Comparison of ENCODE assay signal across 15 cellular contexts in genomic region chr1:170231669-170232068, GRCh38.
A peak's percentile ranks its signal among the peaks of the same experiment; 100 is the strongest.
DNase-seq lines count a peak whose midpoint lies in the region; ATAC-seq lines count a peak whose summit lies in the region.
"Had no signal": no experiment of that assay in that cellular context is flagged by ENCODE, and none has a peak within 500 bp of the region (broad histone marks: within the 10 kb centered on the region; RNA-seq: fewer than 3 reads in every experiment).

No MANE protein-coding gene starts in this region.

- H3K36me3 Mint-ChIP-seq in activated naive CD8-positive, alpha-beta T cell treated with anti-CD3 and anti-CD28 coated beads for 36 hours: no peaks in the 10 kb centered on the region
- H3K36me3 Mint-ChIP-seq in activated naive CD8-positive, alpha-beta T cell treated with anti-CD3 and anti-CD28 coated beads, Interleukin-2, amount 50 U/mL, for 24 hours (ENCODE audit: low read depth): no peaks in the 10 kb centered on the region
- H3K36me3 Mint-ChIP-seq: CD4-positive, CD25-positive, alpha-beta regulatory T cell; CD8-positive, alpha-beta T cell had no signal

- H3K4me1 Mint-ChIP-seq in activated naive CD8-positive, alpha-beta T cell treated with anti-CD3 and anti-CD28 coated beads for 36 hours: no peaks in the 10 kb centered on the region
- no peaks in the 10 kb centered on the region for H3K4me1 Mint-ChIP-seq in activated naive CD8-positive, alpha-beta T cell treated with anti-CD3 and anti-CD28 coated beads, Interleukin-2, amount 50 U/mL, for 24 hours
- H3K4me1 Mint-ChIP-seq: B cell, GM23338, H9 had no signal

- peaks cover 18% of the 10 kb centered on the region for H3K27me3 Mint-ChIP-seq in activated naive CD8-positive, alpha-beta T cell treated with anti-CD3 and anti-CD28 coated beads for 36 hours
- peaks cover 1% of the 10 kb centered on the region for H3K27me3 Mint-ChIP-seq in activated naive CD8-positive, alpha-beta T cell treated with anti-CD3 and anti-CD28 coated beads, Interleukin-2, amount 50 U/mL, for 24 hours

- no peaks in the 10 kb centered on the region for H3K9me3 Mint-ChIP-seq in activated naive CD8-positive, alpha-beta T cell treated with anti-CD3 and anti-CD28 coated beads for 36 hours
- no peaks in the 10 kb centered on the region for H3K9me3 Mint-ChIP-seq in activated naive CD8-positive, alpha-beta T cell treated with anti-CD3 and anti-CD28 coated beads, Interleukin-2, amount 50 U/mL, for 24 hours
- H3K9me3 Mint-ChIP-seq: CD8-positive, alpha-beta T cell; GM23338; H9 had no signal

- DNase-seq in activated naive CD8-positive, alpha-beta T cell treated with anti-CD3 and anti-CD28 coated beads for 36 hours: no peak
- DNase-seq in activated naive CD8-positive, alpha-beta T cell treated with anti-CD3 and anti-CD28 coated beads, Interleukin-2, amount 50 U/mL, for 24 hours: no peak
- DNase-seq in left kidney (ENCODE audit: low read depth, low spot score): peak; percentile 11
- peak; percentile 4 for DNase-seq in renal cortical epithelial cell (ENCODE audit: low read depth)
- DNase-seq in NCI-H2081 treated with DMSO at 0.1 percent for 48 hours (lab: John Stamatoyannopoulos, UW): no peak
- DNase-seq: Caco-2; CD4-positive, CD25-positive, alpha-beta regulatory T cell; CD8-positive, alpha-beta T cell; DMS153; DND-41; H9 had no signal

- H3K27ac Mint-ChIP-seq in activated naive CD8-positive, alpha-beta T cell treated with anti-CD3 and anti-CD28 coated beads for 36 hours: peak overlapping the region; percentile 21
- no peak overlapping the region for H3K27ac Mint-ChIP-seq in activated naive CD8-positive, alpha-beta T cell treated with anti-CD3 and anti-CD28 coated beads, Interleukin-2, amount 50 U/mL, for 24 hours
- H3K27ac Mint-ChIP-seq: B cell; CD4-positive, CD25-positive, alpha-beta regulatory T cell; CD8-positive, alpha-beta T cell; GM23338 had no signal

- no peak for ATAC-seq in activated naive CD8-positive, alpha-beta T cell treated with anti-CD3 and anti-CD28 coated beads, Interleukin-2, amount 50 U/mL, for 24 hours
- ATAC-seq in HG02610 (IDR thresholded peaks at IDR 0.05; ENCODE audit: unreplicated experiment): no peak
- ATAC-seq: CD8-positive, alpha-beta T cell; GM23338; HCT116 had no signal

- H3K4me3 Mint-ChIP-seq in activated naive CD8-positive, alpha-beta T cell treated with anti-CD3 and anti-CD28 coated beads for 36 hours: no peak overlapping the region
- no peak overlapping the region for H3K4me3 Mint-ChIP-seq in activated naive CD8-positive, alpha-beta T cell treated with anti-CD3 and anti-CD28 coated beads, Interleukin-2, amount 50 U/mL, for 24 hours
- H3K4me3 Mint-ChIP-seq: B cell; CD4-positive, CD25-positive, alpha-beta regulatory T cell; CD8-positive, alpha-beta T cell; GM23338; H9 had no signal

Comparison
In these comparisons a context has a peak if more than half of its experiments do, and no peak if none do; other contexts are left out.
1. DNase-seq: peak in left kidney (single experiment) and renal cortical epithelial cell (single experiment); none in activated naive CD8-positive, alpha-beta T cell treated with anti-CD3 and anti-CD28 coated beads for 36 hours (single experiment), activated naive CD8-positive, alpha-beta T cell treated with anti-CD3 and anti-CD28 coated beads, Interleukin-2, amount 50 U/mL, for 24 hours (single experiment) and NCI-H2081 treated with DMSO at 0.1 percent for 48 hours (single experiment).